ENCODE assay signal across 1 cellular context in genomic region chr20:2101057-2101934, GRCh38.
TF ChIP-seq lines count a peak whose summit lies in the region.

Gene STK35 (plus strand): TSS chr20:2101827. CDS start chr20:2101882, 55 bp downstream.

TF ChIP-seq in HepG2, 621 proteins besides CTCF, POLR2A, EP300 and RAD21 (continued from another document and continues in another):
- TF ChIP-seq SKI (IDR thresholded peaks at IDR 0.05; ENCODE audit: partially characterized antibody) (no peak), ZNF280B (CRISPR knock-in tag; IDR thresholded peaks at IDR 0.05; ENCODE audit: borderline replicate concordance) (no peak), ZNF572 (CRISPR knock-in tag; IDR thresholded peaks at IDR 0.05) (no peak), TCF12 (IDR thresholded peaks at IDR 0.05) (no peak), TCF12 (CRISPR knock-in tag; IDR thresholded peaks at IDR 0.05) (no peak), MZF1 (CRISPR knock-in tag; IDR thresholded peaks at IDR 0.05; ENCODE audit: borderline replicate concordance) (no peak), ZNF574 (CRISPR knock-in tag; IDR thresholded peaks at IDR 0.05) (no peak), ZFP1 (CRISPR knock-in tag; IDR thresholded peaks at IDR 0.05) (no peak; the same call in 1 of the 2 replicates), ZNF558 (CRISPR knock-in tag; IDR thresholded peaks at IDR 0.05; ENCODE audit: borderline replicate concordance) (peak; percentile 99; the same call in 1 of the 2 replicates), RBM22 (optimal IDR thresholded peaks at IDR 0.05; ENCODE audit: low read length) (peak; percentile 23), ZNF253 (CRISPR knock-in tag; IDR thresholded peaks at IDR 0.05; ENCODE audit: borderline replicate concordance) (peak; percentile 86; the same call in 1 of the 2 replicates), MYPOP (CRISPR knock-in tag; IDR thresholded peaks at IDR 0.05) (peak; percentile 87), U2AF1 (optimal IDR thresholded peaks at IDR 0.05; ENCODE audit: low read depth, low read length) (no peak), ZNF646 (CRISPR knock-in tag; IDR thresholded peaks at IDR 0.05) (no peak), NFAT5 (CRISPR knock-in tag; IDR thresholded peaks at IDR 0.05) (no peak; the same call in none of the 2 replicates), ZBTB25 (CRISPR knock-in tag; IDR thresholded peaks at IDR 0.05) (no peak), SOX6 (IDR thresholded peaks at IDR 0.05) (no peak), SOX6 (CRISPR knock-in tag; IDR thresholded peaks at IDR 0.05) (no peak), SALL2 (CRISPR knock-in tag; IDR thresholded peaks at IDR 0.05) (no peak), POGZ (CRISPR knock-in tag; IDR thresholded peaks at IDR 0.05) (no peak; the same call in 1 of the 2 replicates), MEIS2 (CRISPR knock-in tag; IDR thresholded peaks at IDR 0.05) (no peak), THAP8 (CRISPR knock-in tag; IDR thresholded peaks at IDR 0.05; ENCODE audit: borderline replicate concordance) (no peak; the same call in 1 of the 2 replicates), KAT7 (CRISPR knock-in tag; IDR thresholded peaks at IDR 0.05; ENCODE audit: borderline replicate concordance) (peak; percentile 86; the same call in 1 of the 2 replicates), ZBTB49 (CRISPR knock-in tag; IDR thresholded peaks at IDR 0.05; ENCODE audit: borderline replicate concordance) (no peak), ONECUT2 (CRISPR knock-in tag; IDR thresholded peaks at IDR 0.05) (no peak), ZNF138 (CRISPR knock-in tag; IDR thresholded peaks at IDR 0.05; ENCODE audit: low read depth) (0 out of 2 replicates have a peak, but pooled peaks have one; percentile 96), MED13 (CRISPR knock-in tag; IDR thresholded peaks at IDR 0.05) (0 out of 2 replicates have a peak, but pooled peaks have one; percentile 76), ARID3A (IDR thresholded peaks at IDR 0.05; ENCODE audit: low read depth, low read length) (no peak), ZNF205 (CRISPR knock-in tag; IDR thresholded peaks at IDR 0.05) (no peak), ZC3H13 (CRISPR knock-in tag; IDR thresholded peaks at IDR 0.05) (peak; percentile 90), POLR2AphosphoS2 (IDR thresholded peaks at IDR 0.05; ENCODE audit: low read depth, low read length) (no peak), RFX3 (CRISPR knock-in tag; IDR thresholded peaks at IDR 0.05) (no peak), FIP1L1 (IDR thresholded peaks at IDR 0.05; ENCODE audit: borderline replicate concordance, insufficient read depth, low read depth, low read length) (no peak)
